In genomic region chr2:238729261-238729935, GRCh38 we compare ENCODE assay signal across 2 cellular contexts.
TF ChIP-seq lines count a peak whose summit lies in the region.

No MANE protein-coding gene starts in this region.

TF ChIP-seq in SK-N-SH, 30 proteins besides CTCF, POLR2A, EP300 and RAD21 (continued from another document):
- TF ChIP-seq, protein P1, sequence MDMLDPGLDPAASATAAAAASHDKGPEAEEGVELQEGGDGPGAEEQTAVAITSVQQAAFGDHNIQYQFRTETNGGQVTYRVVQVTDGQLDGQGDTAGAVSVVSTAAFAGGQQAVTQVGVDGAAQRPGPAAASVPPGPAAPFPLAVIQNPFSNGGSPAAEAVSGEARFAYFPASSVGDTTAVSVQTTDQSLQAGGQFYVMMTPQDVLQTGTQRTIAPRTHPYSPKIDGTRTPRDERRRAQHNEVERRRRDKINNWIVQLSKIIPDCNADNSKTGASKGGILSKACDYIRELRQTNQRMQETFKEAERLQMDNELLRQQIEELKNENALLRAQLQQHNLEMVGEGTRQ (IDR thresholded peaks at IDR 0.05; ENCODE audit: borderline replicate concordance, low read depth, low read length) = no peak
- TF ChIP-seq FOSL2 (IDR thresholded peaks at IDR 0.05; ENCODE audit: borderline replicate concordance, low read depth) = no peak
- TF ChIP-seq, protein P2, sequence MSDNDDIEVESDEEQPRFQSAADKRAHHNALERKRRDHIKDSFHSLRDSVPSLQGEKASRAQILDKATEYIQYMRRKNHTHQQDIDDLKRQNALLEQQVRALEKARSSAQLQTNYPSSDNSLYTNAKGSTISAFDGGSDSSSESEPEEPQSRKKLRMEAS (IDR thresholded peaks at IDR 0.05; ENCODE audit: low read depth) = no peak
- TF ChIP-seq RFX5 (IDR thresholded peaks at IDR 0.05; ENCODE audit: low read length) = no peak
- TF ChIP-seq YY1 (IDR thresholded peaks at IDR 0.05; ENCODE audit: low read depth) = no peak
- TF ChIP-seq, protein P3, sequence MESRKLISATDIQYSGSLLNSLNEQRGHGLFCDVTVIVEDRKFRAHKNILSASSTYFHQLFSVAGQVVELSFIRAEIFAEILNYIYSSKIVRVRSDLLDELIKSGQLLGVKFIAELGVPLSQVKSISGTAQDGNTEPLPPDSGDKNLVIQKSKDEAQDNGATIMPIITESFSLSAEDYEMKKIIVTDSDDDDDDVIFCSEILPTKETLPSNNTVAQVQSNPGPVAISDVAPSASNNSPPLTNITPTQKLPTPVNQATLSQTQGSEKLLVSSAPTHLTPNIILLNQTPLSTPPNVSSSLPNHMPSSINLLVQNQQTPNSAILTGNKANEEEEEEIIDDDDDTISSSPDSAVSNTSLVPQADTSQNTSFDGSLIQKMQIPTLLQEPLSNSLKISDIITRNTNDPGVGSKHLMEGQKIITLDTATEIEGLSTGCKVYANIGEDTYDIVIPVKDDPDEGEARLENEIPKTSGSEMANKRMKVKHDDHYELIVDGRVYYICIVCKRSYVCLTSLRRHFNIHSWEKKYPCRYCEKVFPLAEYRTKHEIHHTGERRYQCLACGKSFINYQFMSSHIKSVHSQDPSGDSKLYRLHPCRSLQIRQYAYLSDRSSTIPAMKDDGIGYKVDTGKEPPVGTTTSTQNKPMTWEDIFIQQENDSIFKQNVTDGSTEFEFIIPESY (IDR thresholded peaks at IDR 0.05; ENCODE audit: borderline replicate concordance, low read depth) = no peak

TF ChIP-seq in SK-N-SH treated with all-trans-retinoic acid at 6 μM for 48 hours, 23 proteins besides CTCF, POLR2A, EP300 and RAD21 (continued from another document):
- TF ChIP-seq PATZ1 (CRISPR knock-in tag; IDR thresholded peaks at IDR 0.05; ENCODE audit: borderline replicate concordance) (no peak), CSRNP3 (CRISPR knock-in tag; IDR thresholded peaks at IDR 0.05) (no peak), SNAI2 (CRISPR knock-in tag; IDR thresholded peaks at IDR 0.05) (no peak), CREB5 (CRISPR knock-in tag; IDR thresholded peaks at IDR 0.05; ENCODE audit: low read depth) (no peak), ZFP3 (CRISPR knock-in tag; IDR thresholded peaks at IDR 0.05) (no peak), RARB (CRISPR knock-in tag; IDR thresholded peaks at IDR 0.05) (no peak), CSDC2 (CRISPR knock-in tag; IDR thresholded peaks at IDR 0.05) (no peak)
- TF ChIP-seq, protein P4, sequence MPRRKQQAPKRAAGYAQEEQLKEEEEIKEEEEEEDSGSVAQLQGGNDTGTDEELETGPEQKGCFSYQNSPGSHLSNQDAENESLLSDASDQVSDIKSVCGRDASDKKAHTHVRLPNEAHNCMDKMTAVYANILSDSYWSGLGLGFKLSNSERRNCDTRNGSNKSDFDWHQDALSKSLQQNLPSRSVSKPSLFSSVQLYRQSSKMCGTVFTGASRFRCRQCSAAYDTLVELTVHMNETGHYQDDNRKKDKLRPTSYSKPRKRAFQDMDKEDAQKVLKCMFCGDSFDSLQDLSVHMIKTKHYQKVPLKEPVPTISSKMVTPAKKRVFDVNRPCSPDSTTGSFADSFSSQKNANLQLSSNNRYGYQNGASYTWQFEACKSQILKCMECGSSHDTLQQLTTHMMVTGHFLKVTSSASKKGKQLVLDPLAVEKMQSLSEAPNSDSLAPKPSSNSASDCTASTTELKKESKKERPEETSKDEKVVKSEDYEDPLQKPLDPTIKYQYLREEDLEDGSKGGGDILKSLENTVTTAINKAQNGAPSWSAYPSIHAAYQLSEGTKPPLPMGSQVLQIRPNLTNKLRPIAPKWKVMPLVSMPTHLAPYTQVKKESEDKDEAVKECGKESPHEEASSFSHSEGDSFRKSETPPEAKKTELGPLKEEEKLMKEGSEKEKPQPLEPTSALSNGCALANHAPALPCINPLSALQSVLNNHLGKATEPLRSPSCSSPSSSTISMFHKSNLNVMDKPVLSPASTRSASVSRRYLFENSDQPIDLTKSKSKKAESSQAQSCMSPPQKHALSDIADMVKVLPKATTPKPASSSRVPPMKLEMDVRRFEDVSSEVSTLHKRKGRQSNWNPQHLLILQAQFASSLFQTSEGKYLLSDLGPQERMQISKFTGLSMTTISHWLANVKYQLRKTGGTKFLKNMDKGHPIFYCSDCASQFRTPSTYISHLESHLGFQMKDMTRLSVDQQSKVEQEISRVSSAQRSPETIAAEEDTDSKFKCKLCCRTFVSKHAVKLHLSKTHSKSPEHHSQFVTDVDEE (CRISPR knock-in tag; IDR thresholded peaks at IDR 0.05) = no peak
- TF ChIP-seq, protein P5, sequence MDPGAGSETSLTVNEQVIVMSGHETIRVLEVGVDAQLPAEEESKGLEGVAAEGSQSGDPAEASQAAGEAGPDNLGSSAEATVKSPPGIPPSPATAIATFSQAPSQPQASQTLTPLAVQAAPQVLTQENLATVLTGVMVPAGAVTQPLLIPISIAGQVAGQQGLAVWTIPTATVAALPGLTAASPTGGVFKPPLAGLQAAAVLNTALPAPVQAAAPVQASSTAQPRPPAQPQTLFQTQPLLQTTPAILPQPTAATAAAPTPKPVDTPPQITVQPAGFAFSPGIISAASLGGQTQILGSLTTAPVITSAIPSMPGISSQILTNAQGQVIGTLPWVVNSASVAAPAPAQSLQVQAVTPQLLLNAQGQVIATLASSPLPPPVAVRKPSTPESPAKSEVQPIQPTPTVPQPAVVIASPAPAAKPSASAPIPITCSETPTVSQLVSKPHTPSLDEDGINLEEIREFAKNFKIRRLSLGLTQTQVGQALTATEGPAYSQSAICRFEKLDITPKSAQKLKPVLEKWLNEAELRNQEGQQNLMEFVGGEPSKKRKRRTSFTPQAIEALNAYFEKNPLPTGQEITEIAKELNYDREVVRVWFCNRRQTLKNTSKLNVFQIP (CRISPR knock-in tag; IDR thresholded peaks at IDR 0.05; ENCODE audit: borderline replicate concordance, low read depth) = no peak
